In the genomic region with DNA sequence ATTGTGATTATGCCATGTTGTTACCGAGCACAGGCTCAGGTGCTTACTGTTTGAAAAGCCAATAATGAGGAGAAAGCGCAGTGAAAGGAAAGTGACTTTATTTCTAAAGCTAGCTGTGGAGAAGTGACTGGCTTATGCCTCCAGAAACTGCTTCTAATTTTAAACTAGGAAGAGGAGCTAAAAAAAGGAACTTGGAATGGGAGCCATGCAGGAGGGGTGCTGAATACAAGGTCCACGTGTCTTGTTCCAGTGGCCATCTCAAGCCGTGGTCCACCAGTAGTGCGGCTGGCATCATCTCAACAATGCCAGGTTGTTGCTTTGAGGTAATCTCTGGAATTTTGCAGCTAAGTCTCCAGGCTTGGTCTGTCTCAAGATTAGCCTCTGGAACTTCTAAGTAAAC, we compare ENCODE assay signal across 22 cellular contexts.
"Had no signal": no experiment of that assay in that cellular context is flagged by ENCODE, and none has a peak within 500 bp of the region (broad histone marks: within the 10 kb centered on the region; RNA-seq: fewer than 3 reads in every experiment).

No MANE protein-coding gene starts in this region.

- H3K4me1 ChIP-seq: colonic mucosa, esophagus squamous epithelium, gastrocnemius medialis, left lung, lower lobe of right lung had no signal

- DNase-seq: colonic mucosa; cortex of kidney; effector CD8-positive, alpha-beta T cell; effector memory CD8-positive, alpha-beta T cell; endodermal cell; erythroblast; esophagus squamous epithelium; foreskin fibroblast; foreskin melanocyte; gastrocnemius medialis; glutamatergic neuron; head of caudate nucleus; heart right ventricle; hippocampal formation; left cardiac atrium; left lung; lower lobe of right lung; mesenchymal stem cell; midbrain; naive thymus-derived CD4-positive, alpha-beta T cell had no signal

- H3K27me3 ChIP-seq: colonic mucosa, esophagus squamous epithelium, gastrocnemius medialis, heart right ventricle, left lung had no signal

- H3K9me3 ChIP-seq: colonic mucosa, esophagus squamous epithelium, gastrocnemius medialis, heart right ventricle, left lung, lower lobe of right lung had no signal

- H3K36me3 ChIP-seq: colonic mucosa, esophagus squamous epithelium, gastrocnemius medialis, heart right ventricle, left lung, lower lobe of right lung had no signal

- H3K27ac ChIP-seq: colonic mucosa, epithelial cell of prostate, esophagus squamous epithelium, gastrocnemius medialis, heart right ventricle, left lung, lower lobe of right lung had no signal

- H3K4me3 ChIP-seq: colonic mucosa, esophagus squamous epithelium, gastrocnemius medialis, heart right ventricle, left lung, lower lobe of right lung had no signal

- ATAC-seq: effector memory CD8-positive, alpha-beta T cell; esophagus mucosa; gastrocnemius medialis; heart right ventricle; left cardiac atrium; left lung; lower lobe of right lung; naive thymus-derived CD4-positive, alpha-beta T cell had no signal
